20 cellular contexts compared by ENCODE assay signal in the genomic region with DNA sequence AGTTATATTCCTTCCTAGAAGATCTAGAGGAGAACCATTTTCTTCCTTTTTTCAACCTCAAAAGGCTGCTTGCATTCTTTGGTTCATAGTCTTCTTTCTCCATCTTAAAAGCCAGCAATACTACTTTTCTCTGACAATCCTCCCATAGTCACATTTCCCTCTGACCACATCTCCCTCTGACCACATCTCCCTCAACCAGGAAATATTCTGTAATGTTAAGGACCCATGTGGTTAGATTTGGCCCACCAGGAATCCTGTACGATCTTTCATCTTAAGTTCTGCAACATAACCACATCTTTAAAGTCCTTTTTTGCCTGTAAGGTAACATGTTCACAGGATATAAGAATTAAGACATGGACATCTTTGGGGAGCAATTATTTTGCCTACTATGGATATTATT.
"Had no signal": no experiment of that assay in that cellular context is flagged by ENCODE, and none has a peak within 500 bp of the region (broad histone marks: within the 10 kb centered on the region; RNA-seq: fewer than 3 reads in every experiment).

No MANE protein-coding gene starts in this region.

- H3K27me3 ChIP-seq: adrenal gland, body of pancreas, esophagus squamous epithelium, tibial artery had no signal

- H3K4me1 ChIP-seq: adrenal gland, heart right ventricle, tibial artery had no signal

- H3K4me3 ChIP-seq: adrenal gland, body of pancreas, esophagus squamous epithelium, heart right ventricle, tibial artery had no signal

- ATAC-seq: body of pancreas; effector memory CD8-positive, alpha-beta T cell; heart right ventricle; left ventricle myocardium superior; stimulated activated naive CD8-positive, alpha-beta T cell treated with anti-CD3 and anti-CD28 coated beads, Interleukin-15, Interleukin-2, amounts not matched to agents 100 U/mL and 50 U/mL, for 24 hours had no signal

- DNase-seq: activated CD4-positive, alpha-beta T cell treated with anti-CD3 and anti-CD28 coated beads for 1 hour; activated gamma-delta T cell; adrenal gland; body of pancreas; effector memory CD8-positive, alpha-beta T cell; esophagus squamous epithelium; heart right ventricle; kidney glomerular epithelial cell; left ventricle myocardium superior; naive B cell; retina; stimulated activated CD4-positive, alpha-beta T cell treated with anti-CD3 and anti-CD28 coated beads, Interleukin-12 subunit alpha, Interleukin-12 subunit beta, amount 100 ng/mL, for 4 hours; stimulated activated CD4-positive, alpha-beta T cell treated with anti-CD3 and anti-CD28 coated beads, Interleukin-1b, Interleukin-23, amount 100 ng/mL, for 48 hours; stimulated activated naive CD8-positive, alpha-beta T cell treated with anti-CD3 and anti-CD28 coated beads, Interleukin-15, Interleukin-2, amounts not matched to agents 100 U/mL and 50 U/mL, for 24 hours; substantia nigra; T1000; tibial artery; WERI-Rb-1 had no signal

- H3K4me1 Mint-ChIP-seq: naive B cell, neural crest cell had no signal

- H3K4me3 Mint-ChIP-seq: effector memory CD8-positive, alpha-beta T cell; naive B cell; neural crest cell had no signal

- H3K36me3 ChIP-seq: adrenal gland, esophagus squamous epithelium, heart right ventricle, tibial artery, WERI-Rb-1 had no signal

- H3K9me3 Mint-ChIP-seq: activated naive CD4-positive, alpha-beta T cell treated with anti-CD3 and anti-CD28 coated beads, Interleukin-2, amount 50 U/mL, for 72 hours; effector memory CD8-positive, alpha-beta T cell had no signal

- H3K27ac Mint-ChIP-seq: activated naive CD4-positive, alpha-beta T cell treated with anti-CD3 and anti-CD28 coated beads, Interleukin-2, amount 50 U/mL, for 72 hours; effector memory CD8-positive, alpha-beta T cell; naive B cell had no signal

- H3K27ac ChIP-seq: adrenal gland, body of pancreas, esophagus squamous epithelium, heart right ventricle, tibial artery, WERI-Rb-1 had no signal

- H3K9me3 ChIP-seq: adrenal gland, body of pancreas, esophagus squamous epithelium, heart right ventricle, tibial artery had no signal

- H3K36me3 Mint-ChIP-seq: activated naive CD4-positive, alpha-beta T cell treated with anti-CD3 and anti-CD28 coated beads, Interleukin-2, amount 50 U/mL, for 72 hours; naive B cell had no signal
